8 cellular contexts compared by ENCODE assay signal in the genomic region with DNA sequence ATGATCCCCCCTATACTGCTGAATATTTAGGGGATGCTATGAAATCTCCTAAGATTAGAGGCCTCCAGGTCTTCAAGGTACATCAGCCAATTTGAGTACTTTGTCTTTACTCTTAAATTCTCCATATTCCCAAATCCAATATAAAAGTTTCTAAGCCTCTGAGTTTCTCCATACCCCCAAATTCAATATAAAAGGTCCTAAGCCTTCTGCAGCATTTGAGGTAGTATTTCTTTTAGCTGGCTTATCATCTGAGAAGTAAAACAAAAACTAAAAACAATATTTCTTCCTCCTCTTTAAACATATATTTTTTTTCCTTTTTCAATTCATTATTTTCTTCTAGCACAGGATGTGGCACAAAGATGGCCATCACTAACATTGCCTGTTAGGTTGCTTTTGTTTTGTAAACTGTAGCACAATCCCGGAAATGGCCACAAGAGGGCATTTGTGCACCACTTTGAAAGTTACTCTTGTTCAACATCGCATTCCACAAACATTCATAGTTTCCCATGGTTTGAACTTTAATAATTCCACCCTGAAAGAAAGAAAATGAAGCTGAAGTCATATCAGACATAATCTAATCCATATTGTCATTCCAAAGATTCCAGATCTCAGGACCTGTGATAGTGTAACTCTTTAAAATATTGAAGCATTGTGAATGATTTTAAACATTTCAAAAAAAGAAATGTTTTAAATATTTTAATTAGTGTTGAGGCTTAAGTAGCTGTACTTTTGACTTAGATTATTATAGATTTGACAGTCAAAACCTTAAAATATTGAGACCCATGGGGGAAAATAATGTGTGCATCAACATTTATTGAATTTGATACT. TPM values are rescaled to one million over a fixed set of nuclear protein-coding genes. Genes with fewer than 3 reads are reported as not detected.
DNase-seq lines count a peak whose midpoint lies in the region; ATAC-seq and TF ChIP-seq lines count a peak whose summit lies in the region.

No MANE protein-coding gene starts in this region.

- H3K4me1 ChIP-seq in esophagus muscularis mucosa (no peaks in the 10 kb centered on the region), tibial nerve (no peaks in the 10 kb centered on the region)

- TF ChIP-seq POLR2A in NB4 (IDR thresholded peaks at IDR 0.05; ENCODE audit: extremely low read depth, insufficient read length) (no peak), esophagus muscularis mucosa (IDR thresholded peaks at IDR 0.05; ENCODE audit: low read depth) (no peak), tibial nerve (IDR thresholded peaks at IDR 0.05) (no peak)

- POLR2A ChIA-PET in AG04449 (lab: Yijun Ruan, JAX), result no interaction called here
- POLR2A ChIA-PET in activated CD4-positive, alpha-beta memory T cell treated with anti-CD3 and anti-CD28 coated beads for 36 hours (lab: Charles Lee), result no interaction called here

- peak; percentile 94 for ATAC-seq in HG02623 (IDR thresholded peaks at IDR 0.05; ENCODE audit: unreplicated experiment)

- TF ChIP-seq EP300 in esophagus muscularis mucosa (IDR thresholded peaks at IDR 0.05) (no peak), tibial nerve (IDR thresholded peaks at IDR 0.05) (no peak)

- no peak overlapping the region for H3K4me3 ChIP-seq in AG04449 (ENCODE audit: low read depth, low read length)
- no peak overlapping the region for H3K4me3 ChIP-seq in NB4 (ENCODE audit: low read depth, low read length)
- no peak overlapping the region for H3K4me3 ChIP-seq in esophagus muscularis mucosa
- no peak overlapping the region for H3K4me3 ChIP-seq in tibial nerve

- no peak overlapping the region for H3K4me3 Mint-ChIP-seq in activated CD4-positive, alpha-beta memory T cell treated with anti-CD3 and anti-CD28 coated beads for 36 hours
- no peak overlapping the region for H3K4me3 Mint-ChIP-seq in nephron progenitor cell

- CTCF ChIA-PET in AG04449 (lab: Yijun Ruan, JAX), result interaction anchor here (0.6 to 3.6 kb wide), 18 partner anchors 11 to 875 kb away, joined by 3 to 22 read pairs (median 4); no protein-coding TSS in a partner anchor
- CTCF ChIA-PET in activated CD4-positive, alpha-beta memory T cell treated with anti-CD3 and anti-CD28 coated beads for 36 hours (lab: Charles Lee), result interaction anchor here (0.6 to 1.6 kb wide), 10 partner anchors 8 to 1105 kb away, joined by 3 to 9 read pairs (median 3); no protein-coding TSS in a partner anchor

- no peaks in the 10 kb centered on the region for H3K9me3 Mint-ChIP-seq in activated CD4-positive, alpha-beta memory T cell treated with anti-CD3 and anti-CD28 coated beads for 36 hours
- H3K9me3 Mint-ChIP-seq in nephron progenitor cell, result no peaks in the 10 kb centered on the region

- 0% methylated on average over 2 of the region's 2 CpGs for WGBS in esophagus muscularis mucosa
- WGBS in tibial nerve, 2 donors, result 0 to 1% methylated on average over 2 of the region's 2 CpGs

- H3K9me3 ChIP-seq in esophagus muscularis mucosa, result no peaks in the 10 kb centered on the region
- H3K9me3 ChIP-seq in tibial nerve, result no peaks in the 10 kb centered on the region

- H3K36me3 ChIP-seq in esophagus muscularis mucosa (no peaks in the 10 kb centered on the region), tibial nerve (no peaks in the 10 kb centered on the region)

- peaks cover 2% of the 10 kb centered on the region for H3K27me3 Mint-ChIP-seq in activated CD4-positive, alpha-beta memory T cell treated with anti-CD3 and anti-CD28 coated beads for 36 hours
- peaks cover 4% of the 10 kb centered on the region for H3K27me3 Mint-ChIP-seq in nephron progenitor cell (ENCODE audit: low read depth, poor library complexity)

- intact Hi-C loops in activated CD4-positive, alpha-beta memory T cell treated with anti-CD3 and anti-CD28 coated beads for 36 hours (cut with micrococcal nuclease), result loop anchor here (1.0 kb wide), 1 partner anchor 874 kb away; no protein-coding TSS in a partner anchor
- intact Hi-C loops in esophagus muscularis mucosa (cut with DNase I), result loop anchor here (5.0 kb wide), 1 partner anchor 875 kb away; no protein-coding TSS in a partner anchor

- no peaks in the 10 kb centered on the region for H3K36me3 Mint-ChIP-seq in activated CD4-positive, alpha-beta memory T cell treated with anti-CD3 and anti-CD28 coated beads for 36 hours
- no peaks in the 10 kb centered on the region for H3K36me3 Mint-ChIP-seq in nephron progenitor cell (ENCODE audit: low read depth)

- no peaks in the 10 kb centered on the region for H3K4me1 Mint-ChIP-seq in activated CD4-positive, alpha-beta memory T cell treated with anti-CD3 and anti-CD28 coated beads for 36 hours (ENCODE audit: low read depth)
- H3K4me1 Mint-ChIP-seq in nephron progenitor cell, result no peaks in the 10 kb centered on the region

- H3K27me3 ChIP-seq in esophagus muscularis mucosa (no peaks in the 10 kb centered on the region), tibial nerve (no peaks in the 10 kb centered on the region)

- H3K27ac ChIP-seq in esophagus muscularis mucosa (replicated peaks in 1 of 4) (no peak overlapping the region), tibial nerve (no peak overlapping the region)

- TF ChIP-seq CTCF in AG04449 (IDR thresholded peaks at IDR 0.05; ENCODE audit: insufficient read depth, low read length, missing control alignments) (peak; percentile 68), GM12801 (IDR thresholded peaks at IDR 0.05; ENCODE audit: extremely low read depth, insufficient read length) (peak; percentile 75), NB4 (IDR thresholded peaks at IDR 0.05; ENCODE audit: low read depth, low read length) (peak; percentile 67), esophagus muscularis mucosa (IDR thresholded peaks at IDR 0.05) (peak; percentile 54 to 81 (median 77)), nephron progenitor cell (IDR thresholded peaks at IDR 0.05) (peak; percentile 86), tibial nerve (IDR thresholded peaks at IDR 0.05) (peak; percentile 64 to 77 (median 73))

- peak; percentile 7 for DNase-seq in AG04449 (ENCODE audit: low read depth, low spot score)
- peak; percentile 56 for DNase-seq in NB4 (ENCODE audit: low read depth)
- DNase-seq in activated CD4-positive, alpha-beta memory T cell treated with anti-CD3 and anti-CD28 coated beads for 36 hours, result peak; percentile 46
- DNase-seq in esophagus muscularis mucosa (ENCODE audit: extremely low spot score), result no peak
- DNase-seq in nephron progenitor cell, result peak; percentile 73
- peak; percentile 55 to 93 for DNase-seq in tibial nerve (ENCODE audit: low spot score in 2 of 2)

- no peak overlapping the region for H3K27ac Mint-ChIP-seq in activated CD4-positive, alpha-beta memory T cell treated with anti-CD3 and anti-CD28 coated beads for 36 hours
- H3K27ac Mint-ChIP-seq in nephron progenitor cell, result no peak overlapping the region

RNA-seq across cellular contexts. Expression of gene SCGB3A2, which starts 21.0 kb away (rescaled TPM):
- total RNA-seq in activated CD4-positive, alpha-beta memory T cell treated with anti-CD3 and anti-CD28 coated beads for 36 hours, result not detected
- total RNA-seq in esophagus muscularis mucosa (not detected), tibial nerve (not detected)

RNA-seq across cellular contexts. Expression of gene SPINK1, which starts 26.0 kb away (rescaled TPM):
- not detected for total RNA-seq in activated CD4-positive, alpha-beta memory T cell treated with anti-CD3 and anti-CD28 coated beads for 36 hours
- total RNA-seq in esophagus muscularis mucosa (not detected), tibial nerve (10 to 100 TPM in 1 of 4 donors, under 1 TPM in 1, not detected in 2; 0.44 to 10.2 TPM)

RNA-seq across cellular contexts. Expression of gene C5orf46, which starts 48.8 kb away (rescaled TPM):
- total RNA-seq in activated CD4-positive, alpha-beta memory T cell treated with anti-CD3 and anti-CD28 coated beads for 36 hours, result not detected
- total RNA-seq in esophagus muscularis mucosa (not detected), tibial nerve (not detected)
